In genomic region chr17:38549285-38549684, GRCh38 we compare ENCODE assay signal across 22 cellular contexts. TPM values are rescaled to one million over a fixed set of nuclear protein-coding genes. Genes with fewer than 3 reads are reported as not detected.
"Had no signal": no experiment of that assay in that cellular context is flagged by ENCODE, and none has a peak within 500 bp of the region (broad histone marks: within the 10 kb centered on the region; RNA-seq: fewer than 3 reads in every experiment).

No MANE protein-coding gene starts in this region.

- H3K36me3 Mint-ChIP-seq: IgD-negative memory B cell had no signal

- H3K9me3 Mint-ChIP-seq: IgD-negative memory B cell had no signal

- H3K27me3 ChIP-seq: SJCRH30 had no signal

- H3K4me3 Mint-ChIP-seq: IgD-negative memory B cell had no signal

- ATAC-seq: K562, SK-N-SH treated with all-trans-retinoic acid at 6 μM for 48 hours had no signal

- H3K27ac ChIP-seq: HL-60, KMS-11, SJCRH30 had no signal

- H3K36me3 ChIP-seq: SJCRH30 had no signal

- H3K4me1 Mint-ChIP-seq: IgD-negative memory B cell had no signal

- H3K4me1 ChIP-seq: SJCRH30 had no signal

- H3K4me3 ChIP-seq: K562, SJCRH30 had no signal

- H3K9me3 ChIP-seq: SJCRH30 had no signal

- DNase-seq: Kasumi-1, MM.1S, NCI-H1092 treated with DMSO at 0.1 percent for 48 hours, NCI-H1436, NCI-H187, NCI-H2029, NCI-H2081 treated with DMSO at 0.1 percent for 48 hours, NCI-H2171, NCI-H226, NCI-H446, NCI-H510A, NCI-H524 treated with DMSO at 0.1 percent for 48 hours, NCI-H69, NCI-H774, SHP77 treated with DMSO at 0.1 percent for 48 hours, SJCRH30 had no signal

- H3K4me2 ChIP-seq: KMS-11 had no signal

RNA-seq across cellular contexts. Expression of gene SRCIN1, which starts 56.5 kb away (rescaled TPM):
- total RNA-seq: M059J had no signal
- polyA plus RNA-seq: IgD-negative memory B cell had no signal
